Comparison of ENCODE assay signal across 2 cellular contexts in the genomic region with DNA sequence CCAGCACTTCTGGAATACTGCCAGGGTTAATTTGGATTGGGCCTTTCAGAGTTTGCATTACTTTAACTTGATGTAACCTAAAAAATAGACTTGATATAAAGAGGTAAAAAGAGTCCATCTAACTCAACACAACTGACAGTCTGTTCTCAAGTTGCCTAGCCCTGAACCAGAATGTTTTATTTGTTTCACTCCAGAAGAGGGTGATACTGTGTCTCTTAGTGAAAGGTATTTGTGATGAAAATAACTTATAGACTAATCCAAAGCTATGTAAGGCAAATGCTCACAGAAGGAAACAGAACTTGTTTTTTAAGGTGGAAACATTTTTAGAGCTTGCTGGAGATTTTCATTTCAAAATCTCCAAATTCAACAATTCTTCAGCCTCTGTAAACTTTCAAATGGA.
TF ChIP-seq lines count a peak whose summit lies in the region.

No MANE protein-coding gene starts in this region.

TF ChIP-seq in GM23338, 12 proteins besides CTCF, POLR2A, EP300 and RAD21:
- TF ChIP-seq, protein P1, sequence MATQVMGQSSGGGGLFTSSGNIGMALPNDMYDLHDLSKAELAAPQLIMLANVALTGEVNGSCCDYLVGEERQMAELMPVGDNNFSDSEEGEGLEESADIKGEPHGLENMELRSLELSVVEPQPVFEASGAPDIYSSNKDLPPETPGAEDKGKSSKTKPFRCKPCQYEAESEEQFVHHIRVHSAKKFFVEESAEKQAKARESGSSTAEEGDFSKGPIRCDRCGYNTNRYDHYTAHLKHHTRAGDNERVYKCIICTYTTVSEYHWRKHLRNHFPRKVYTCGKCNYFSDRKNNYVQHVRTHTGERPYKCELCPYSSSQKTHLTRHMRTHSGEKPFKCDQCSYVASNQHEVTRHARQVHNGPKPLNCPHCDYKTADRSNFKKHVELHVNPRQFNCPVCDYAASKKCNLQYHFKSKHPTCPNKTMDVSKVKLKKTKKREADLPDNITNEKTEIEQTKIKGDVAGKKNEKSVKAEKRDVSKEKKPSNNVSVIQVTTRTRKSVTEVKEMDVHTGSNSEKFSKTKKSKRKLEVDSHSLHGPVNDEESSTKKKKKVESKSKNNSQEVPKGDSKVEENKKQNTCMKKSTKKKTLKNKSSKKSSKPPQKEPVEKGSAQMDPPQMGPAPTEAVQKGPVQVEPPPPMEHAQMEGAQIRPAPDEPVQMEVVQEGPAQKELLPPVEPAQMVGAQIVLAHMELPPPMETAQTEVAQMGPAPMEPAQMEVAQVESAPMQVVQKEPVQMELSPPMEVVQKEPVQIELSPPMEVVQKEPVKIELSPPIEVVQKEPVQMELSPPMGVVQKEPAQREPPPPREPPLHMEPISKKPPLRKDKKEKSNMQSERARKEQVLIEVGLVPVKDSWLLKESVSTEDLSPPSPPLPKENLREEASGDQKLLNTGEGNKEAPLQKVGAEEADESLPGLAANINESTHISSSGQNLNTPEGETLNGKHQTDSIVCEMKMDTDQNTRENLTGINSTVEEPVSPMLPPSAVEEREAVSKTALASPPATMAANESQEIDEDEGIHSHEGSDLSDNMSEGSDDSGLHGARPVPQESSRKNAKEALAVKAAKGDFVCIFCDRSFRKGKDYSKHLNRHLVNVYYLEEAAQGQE (IDR thresholded peaks at IDR 0.05; ENCODE audit: unreplicated experiment) = no peak
- TF ChIP-seq, protein P2, sequence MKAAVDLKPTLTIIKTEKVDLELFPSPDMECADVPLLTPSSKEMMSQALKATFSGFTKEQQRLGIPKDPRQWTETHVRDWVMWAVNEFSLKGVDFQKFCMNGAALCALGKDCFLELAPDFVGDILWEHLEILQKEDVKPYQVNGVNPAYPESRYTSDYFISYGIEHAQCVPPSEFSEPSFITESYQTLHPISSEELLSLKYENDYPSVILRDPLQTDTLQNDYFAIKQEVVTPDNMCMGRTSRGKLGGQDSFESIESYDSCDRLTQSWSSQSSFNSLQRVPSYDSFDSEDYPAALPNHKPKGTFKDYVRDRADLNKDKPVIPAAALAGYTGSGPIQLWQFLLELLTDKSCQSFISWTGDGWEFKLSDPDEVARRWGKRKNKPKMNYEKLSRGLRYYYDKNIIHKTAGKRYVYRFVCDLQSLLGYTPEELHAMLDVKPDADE (IDR thresholded peaks at IDR 0.05) = no peak
- TF ChIP-seq CREB1 (CRISPR knock-in tag; IDR thresholded peaks at IDR 0.05; ENCODE audit: low read depth) (no peak), JUNB (IDR thresholded peaks at IDR 0.05; ENCODE audit: unreplicated experiment) (no peak)
- TF ChIP-seq, protein P3, sequence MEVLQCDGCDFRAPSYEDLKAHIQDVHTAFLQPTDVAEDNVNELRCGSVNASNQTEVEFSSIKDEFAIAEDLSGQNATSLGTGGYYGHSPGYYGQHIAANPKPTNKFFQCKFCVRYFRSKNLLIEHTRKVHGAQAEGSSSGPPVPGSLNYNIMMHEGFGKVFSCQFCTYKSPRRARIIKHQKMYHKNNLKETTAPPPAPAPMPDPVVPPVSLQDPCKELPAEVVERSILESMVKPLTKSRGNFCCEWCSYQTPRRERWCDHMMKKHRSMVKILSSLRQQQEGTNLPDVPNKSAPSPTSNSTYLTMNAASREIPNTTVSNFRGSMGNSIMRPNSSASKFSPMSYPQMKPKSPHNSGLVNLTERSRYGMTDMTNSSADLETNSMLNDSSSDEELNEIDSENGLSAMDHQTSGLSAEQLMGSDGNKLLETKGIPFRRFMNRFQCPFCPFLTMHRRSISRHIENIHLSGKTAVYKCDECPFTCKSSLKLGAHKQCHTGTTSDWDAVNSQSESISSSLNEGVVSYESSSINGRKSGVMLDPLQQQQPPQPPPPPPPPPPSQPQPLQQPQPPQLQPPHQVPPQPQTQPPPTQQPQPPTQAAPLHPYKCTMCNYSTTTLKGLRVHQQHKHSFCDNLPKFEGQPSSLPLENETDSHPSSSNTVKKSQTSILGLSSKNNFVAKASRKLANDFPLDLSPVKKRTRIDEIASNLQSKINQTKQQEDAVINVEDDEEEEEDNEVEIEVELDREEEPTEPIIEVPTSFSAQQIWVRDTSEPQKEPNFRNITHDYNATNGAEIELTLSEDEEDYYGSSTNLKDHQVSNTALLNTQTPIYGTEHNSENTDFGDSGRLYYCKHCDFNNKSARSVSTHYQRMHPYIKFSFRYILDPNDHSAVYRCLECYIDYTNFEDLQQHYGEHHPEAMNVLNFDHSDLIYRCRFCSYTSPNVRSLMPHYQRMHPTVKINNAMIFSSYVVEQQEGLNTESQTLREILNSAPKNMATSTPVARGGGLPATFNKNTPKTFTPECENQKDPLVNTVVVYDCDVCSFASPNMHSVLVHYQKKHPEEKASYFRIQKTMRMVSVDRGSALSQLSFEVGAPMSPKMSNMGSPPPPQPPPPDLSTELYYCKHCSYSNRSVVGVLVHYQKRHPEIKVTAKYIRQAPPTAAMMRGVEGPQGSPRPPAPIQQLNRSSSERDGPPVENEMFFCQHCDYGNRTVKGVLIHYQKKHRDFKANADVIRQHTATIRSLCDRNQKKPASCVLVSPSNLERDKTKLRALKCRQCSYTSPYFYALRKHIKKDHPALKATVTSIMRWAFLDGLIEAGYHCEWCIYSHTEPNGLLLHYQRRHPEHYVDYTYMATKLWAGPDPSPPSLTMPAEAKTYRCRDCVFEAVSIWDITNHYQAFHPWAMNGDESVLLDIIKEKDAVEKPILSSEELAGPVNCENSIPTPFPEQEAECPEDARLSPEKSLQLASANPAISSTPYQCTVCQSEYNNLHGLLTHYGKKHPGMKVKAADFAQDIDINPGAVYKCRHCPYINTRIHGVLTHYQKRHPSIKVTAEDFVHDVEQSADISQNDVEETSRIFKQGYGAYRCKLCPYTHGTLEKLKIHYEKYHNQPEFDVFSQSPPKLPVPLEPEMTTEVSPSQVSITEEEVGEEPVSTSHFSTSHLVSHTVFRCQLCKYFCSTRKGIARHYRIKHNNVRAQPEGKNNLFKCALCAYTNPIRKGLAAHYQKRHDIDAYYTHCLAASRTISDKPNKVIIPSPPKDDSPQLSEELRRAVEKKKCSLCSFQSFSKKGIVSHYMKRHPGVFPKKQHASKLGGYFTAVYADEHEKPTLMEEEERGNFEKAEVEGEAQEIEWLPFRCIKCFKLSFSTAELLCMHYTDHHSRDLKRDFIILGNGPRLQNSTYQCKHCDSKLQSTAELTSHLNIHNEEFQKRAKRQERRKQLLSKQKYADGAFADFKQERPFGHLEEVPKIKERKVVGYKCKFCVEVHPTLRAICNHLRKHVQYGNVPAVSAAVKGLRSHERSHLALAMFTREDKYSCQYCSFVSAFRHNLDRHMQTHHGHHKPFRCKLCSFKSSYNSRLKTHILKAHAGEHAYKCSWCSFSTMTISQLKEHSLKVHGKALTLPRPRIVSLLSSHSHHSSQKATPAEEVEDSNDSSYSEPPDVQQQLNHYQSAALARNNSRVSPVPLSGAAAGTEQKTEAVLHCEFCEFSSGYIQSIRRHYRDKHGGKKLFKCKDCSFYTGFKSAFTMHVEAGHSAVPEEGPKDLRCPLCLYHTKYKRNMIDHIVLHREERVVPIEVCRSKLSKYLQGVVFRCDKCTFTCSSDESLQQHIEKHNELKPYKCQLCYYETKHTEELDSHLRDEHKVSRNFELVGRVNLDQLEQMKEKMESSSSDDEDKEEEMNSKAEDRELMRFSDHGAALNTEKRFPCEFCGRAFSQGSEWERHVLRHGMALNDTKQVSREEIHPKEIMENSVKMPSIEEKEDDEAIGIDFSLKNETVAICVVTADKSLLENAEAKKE (CRISPR knock-in tag; IDR thresholded peaks at IDR 0.05) = no peak

TF ChIP-seq in SK-N-SH treated with all-trans-retinoic acid at 6 μM for 48 hours, 23 proteins besides CTCF, POLR2A, EP300 and RAD21:
- TF ChIP-seq, protein P4, sequence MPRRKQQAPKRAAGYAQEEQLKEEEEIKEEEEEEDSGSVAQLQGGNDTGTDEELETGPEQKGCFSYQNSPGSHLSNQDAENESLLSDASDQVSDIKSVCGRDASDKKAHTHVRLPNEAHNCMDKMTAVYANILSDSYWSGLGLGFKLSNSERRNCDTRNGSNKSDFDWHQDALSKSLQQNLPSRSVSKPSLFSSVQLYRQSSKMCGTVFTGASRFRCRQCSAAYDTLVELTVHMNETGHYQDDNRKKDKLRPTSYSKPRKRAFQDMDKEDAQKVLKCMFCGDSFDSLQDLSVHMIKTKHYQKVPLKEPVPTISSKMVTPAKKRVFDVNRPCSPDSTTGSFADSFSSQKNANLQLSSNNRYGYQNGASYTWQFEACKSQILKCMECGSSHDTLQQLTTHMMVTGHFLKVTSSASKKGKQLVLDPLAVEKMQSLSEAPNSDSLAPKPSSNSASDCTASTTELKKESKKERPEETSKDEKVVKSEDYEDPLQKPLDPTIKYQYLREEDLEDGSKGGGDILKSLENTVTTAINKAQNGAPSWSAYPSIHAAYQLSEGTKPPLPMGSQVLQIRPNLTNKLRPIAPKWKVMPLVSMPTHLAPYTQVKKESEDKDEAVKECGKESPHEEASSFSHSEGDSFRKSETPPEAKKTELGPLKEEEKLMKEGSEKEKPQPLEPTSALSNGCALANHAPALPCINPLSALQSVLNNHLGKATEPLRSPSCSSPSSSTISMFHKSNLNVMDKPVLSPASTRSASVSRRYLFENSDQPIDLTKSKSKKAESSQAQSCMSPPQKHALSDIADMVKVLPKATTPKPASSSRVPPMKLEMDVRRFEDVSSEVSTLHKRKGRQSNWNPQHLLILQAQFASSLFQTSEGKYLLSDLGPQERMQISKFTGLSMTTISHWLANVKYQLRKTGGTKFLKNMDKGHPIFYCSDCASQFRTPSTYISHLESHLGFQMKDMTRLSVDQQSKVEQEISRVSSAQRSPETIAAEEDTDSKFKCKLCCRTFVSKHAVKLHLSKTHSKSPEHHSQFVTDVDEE (CRISPR knock-in tag; IDR thresholded peaks at IDR 0.05) = no peak
- TF ChIP-seq PATZ1 (CRISPR knock-in tag; IDR thresholded peaks at IDR 0.05; ENCODE audit: borderline replicate concordance) (no peak), ZNF70 (CRISPR knock-in tag; IDR thresholded peaks at IDR 0.05) (no peak), PPARA (CRISPR knock-in tag; IDR thresholded peaks at IDR 0.05; ENCODE audit: borderline replicate concordance) (no peak), ZFP3 (CRISPR knock-in tag; IDR thresholded peaks at IDR 0.05) (no peak), GLIS3 (CRISPR knock-in tag; IDR thresholded peaks at IDR 0.05) (no peak), ARNTL (CRISPR knock-in tag; IDR thresholded peaks at IDR 0.05; ENCODE audit: borderline replicate concordance, low read depth) (no peak), OSR1 (CRISPR knock-in tag; IDR thresholded peaks at IDR 0.05) (no peak), ZNF565 (CRISPR knock-in tag; conservative IDR thresholded peaks at IDR 0.05; ENCODE audit: low read depth) (no peak), TCF4 (CRISPR knock-in tag; IDR thresholded peaks at IDR 0.05; ENCODE audit: borderline replicate concordance) (no peak), ZNF8 (CRISPR knock-in tag; IDR thresholded peaks at IDR 0.05) (no peak), ISL1 (CRISPR knock-in tag; IDR thresholded peaks at IDR 0.05) (no peak)
- TF ChIP-seq, protein P5, sequence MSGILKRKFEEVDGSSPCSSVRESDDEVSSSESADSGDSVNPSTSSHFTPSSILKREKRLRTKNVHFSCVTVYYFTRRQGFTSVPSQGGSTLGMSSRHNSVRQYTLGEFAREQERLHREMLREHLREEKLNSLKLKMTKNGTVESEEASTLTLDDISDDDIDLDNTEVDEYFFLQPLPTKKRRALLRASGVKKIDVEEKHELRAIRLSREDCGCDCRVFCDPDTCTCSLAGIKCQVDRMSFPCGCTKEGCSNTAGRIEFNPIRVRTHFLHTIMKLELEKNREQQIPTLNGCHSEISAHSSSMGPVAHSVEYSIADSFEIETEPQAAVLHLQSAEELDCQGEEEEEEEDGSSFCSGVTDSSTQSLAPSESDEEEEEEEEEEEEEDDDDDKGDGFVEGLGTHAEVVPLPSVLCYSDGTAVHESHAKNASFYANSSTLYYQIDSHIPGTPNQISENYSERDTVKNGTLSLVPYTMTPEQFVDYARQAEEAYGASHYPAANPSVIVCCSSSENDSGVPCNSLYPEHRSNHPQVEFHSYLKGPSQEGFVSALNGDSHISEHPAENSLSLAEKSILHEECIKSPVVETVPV (CRISPR knock-in tag; IDR thresholded peaks at IDR 0.05) = no peak
- TF ChIP-seq, protein P6, sequence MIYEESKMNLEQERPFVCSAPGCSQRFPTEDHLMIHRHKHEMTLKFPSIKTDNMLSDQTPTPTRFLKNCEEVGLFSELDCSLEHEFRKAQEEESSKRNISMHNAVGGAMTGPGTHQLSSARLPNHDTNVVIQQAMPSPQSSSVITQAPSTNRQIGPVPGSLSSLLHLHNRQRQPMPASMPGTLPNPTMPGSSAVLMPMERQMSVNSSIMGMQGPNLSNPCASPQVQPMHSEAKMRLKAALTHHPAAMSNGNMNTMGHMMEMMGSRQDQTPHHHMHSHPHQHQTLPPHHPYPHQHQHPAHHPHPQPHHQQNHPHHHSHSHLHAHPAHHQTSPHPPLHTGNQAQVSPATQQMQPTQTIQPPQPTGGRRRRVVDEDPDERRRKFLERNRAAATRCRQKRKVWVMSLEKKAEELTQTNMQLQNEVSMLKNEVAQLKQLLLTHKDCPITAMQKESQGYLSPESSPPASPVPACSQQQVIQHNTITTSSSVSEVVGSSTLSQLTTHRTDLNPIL (CRISPR knock-in tag; IDR thresholded peaks at IDR 0.05; ENCODE audit: low read depth) = no peak
- TF ChIP-seq, protein P7, sequence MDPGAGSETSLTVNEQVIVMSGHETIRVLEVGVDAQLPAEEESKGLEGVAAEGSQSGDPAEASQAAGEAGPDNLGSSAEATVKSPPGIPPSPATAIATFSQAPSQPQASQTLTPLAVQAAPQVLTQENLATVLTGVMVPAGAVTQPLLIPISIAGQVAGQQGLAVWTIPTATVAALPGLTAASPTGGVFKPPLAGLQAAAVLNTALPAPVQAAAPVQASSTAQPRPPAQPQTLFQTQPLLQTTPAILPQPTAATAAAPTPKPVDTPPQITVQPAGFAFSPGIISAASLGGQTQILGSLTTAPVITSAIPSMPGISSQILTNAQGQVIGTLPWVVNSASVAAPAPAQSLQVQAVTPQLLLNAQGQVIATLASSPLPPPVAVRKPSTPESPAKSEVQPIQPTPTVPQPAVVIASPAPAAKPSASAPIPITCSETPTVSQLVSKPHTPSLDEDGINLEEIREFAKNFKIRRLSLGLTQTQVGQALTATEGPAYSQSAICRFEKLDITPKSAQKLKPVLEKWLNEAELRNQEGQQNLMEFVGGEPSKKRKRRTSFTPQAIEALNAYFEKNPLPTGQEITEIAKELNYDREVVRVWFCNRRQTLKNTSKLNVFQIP (CRISPR knock-in tag; IDR thresholded peaks at IDR 0.05; ENCODE audit: borderline replicate concordance, low read depth) = no peak
